Comparison of ENCODE assay signal across 23 cellular contexts in the genomic region with DNA sequence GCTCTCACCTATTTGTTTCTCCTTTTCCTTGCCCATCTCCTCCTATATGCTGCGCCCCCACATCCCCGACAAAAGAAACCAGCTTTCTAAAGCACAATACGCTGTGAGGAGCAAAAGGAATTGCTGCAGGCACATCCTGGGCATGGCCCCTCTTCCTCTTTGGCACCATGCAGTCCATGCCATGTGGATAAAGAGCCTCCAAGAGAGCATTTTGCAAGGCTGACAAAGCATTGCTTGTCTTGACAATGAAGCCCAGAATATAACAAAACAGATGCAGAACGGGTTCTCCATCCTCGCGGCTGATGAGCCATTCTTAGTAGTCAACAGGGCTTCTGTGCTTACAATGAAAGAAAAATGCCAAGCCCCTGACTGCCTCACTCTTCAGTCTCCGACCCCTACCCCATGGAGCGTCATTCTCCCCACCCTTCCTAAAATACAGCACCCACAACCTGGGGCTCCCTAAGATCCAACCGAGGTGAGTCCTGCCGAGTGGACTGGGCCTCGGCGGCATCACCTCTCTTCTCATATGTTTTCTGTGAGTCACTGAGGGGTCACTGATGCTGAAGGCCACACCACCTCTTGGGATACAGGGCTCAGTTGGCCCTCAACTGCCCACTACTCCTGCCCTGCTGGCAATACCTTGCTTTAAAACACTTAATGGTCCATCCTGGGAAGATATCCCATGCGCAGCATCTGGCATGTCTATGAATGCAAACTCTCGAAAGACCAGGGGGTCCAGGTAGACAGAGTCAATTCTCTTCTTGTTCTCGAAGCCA. TPM values are rescaled to one million over a fixed set of nuclear protein-coding genes. Genes with fewer than 3 reads are reported as not detected.
A peak's percentile ranks its signal among the peaks of the same experiment; 100 is the strongest.
DNase-seq lines count a peak whose midpoint lies in the region; TF ChIP-seq lines count a peak whose summit lies in the region.
"Had no signal": no experiment of that assay in that cellular context is flagged by ENCODE, and none has a peak within 500 bp of the region (broad histone marks: within the 10 kb centered on the region; RNA-seq: fewer than 3 reads in every experiment).

No MANE protein-coding gene starts in this region.

- peaks cover 0 to 13% of the 10 kb centered on the region in 2 donors for H3K36me3 ChIP-seq in ascending aorta

- peak overlapping the region in 3 of 5 experiments; percentile 37 to 73 (median 51) for H3K27ac Mint-ChIP-seq in brain
- H3K27ac Mint-ChIP-seq: B cell; CD8-positive, alpha-beta T cell had no signal

- H3K9me3 Mint-ChIP-seq in brain = no peaks in the 10 kb centered on the region
- H3K9me3 Mint-ChIP-seq: CD8-positive, alpha-beta T cell had no signal

- peaks cover 47% of the 10 kb centered on the region for H3K4me1 Mint-ChIP-seq in brain

- H3K27me3 ChIP-seq in ascending aorta = no peaks in the 10 kb centered on the region

- H3K4me1 ChIP-seq in ascending aorta = no peaks in the 10 kb centered on the region

- intact Hi-C loops in ascending aorta (cut with DNase I) = no loop called here

- peak; percentile 17 for DNase-seq in ecto neural progenitor cell (ENCODE audit: low spot score)
- DNase-seq in medulla oblongata (ENCODE audit: extremely low spot score) = peak; percentile 86
- peak; percentile 89 for DNase-seq in pons (ENCODE audit: low spot score)
- DNase-seq in D341Med (ENCODE audit: low spot score) = no peak
- no peak for DNase-seq in ascending aorta (ENCODE audit: low spot score in 2 of 2)
- DNase-seq in NCI-H1105 treated with DMSO at 0.1 percent for 48 hours (lab: John Stamatoyannopoulos, UW) = no peak
- DNase-seq: DMS79 treated with DMSO at 0.1 percent for 48 hours; GF-D8; GM23248; H9; Kasumi-1; NCI-H2029 treated with DMSO at 0.1 percent for 48 hours; NCI-H446 treated with DMSO at 0.1 percent for 48 hours; NCI-H526; NCI-H82; NK-92 treated with Interleukin-12 subunit alpha and Interleukin-12 subunit beta, amount 100 ng/mL, for 24 hours; PC-3; SK-N-SH had no signal

- no peak for TF ChIP-seq CTCF in brain (conservative IDR thresholded peaks at IDR 0.05)
- no peak for TF ChIP-seq CTCF in ascending aorta (IDR thresholded peaks at IDR 0.05)

- H3K27ac ChIP-seq in ascending aorta = no peak overlapping the region
- H3K27ac ChIP-seq: C4-2B, GM23248 had no signal

- H3K4me3 ChIP-seq in ascending aorta = no peak overlapping the region
- H3K4me3 ChIP-seq: GM23248, K562 had no signal

- H3K9me3 ChIP-seq in ascending aorta = no peaks in the 10 kb centered on the region
- H3K9me3 ChIP-seq: SK-N-SH had no signal

- H3K36me3 Mint-ChIP-seq in brain = peaks cover 49% of the 10 kb centered on the region
- H3K36me3 Mint-ChIP-seq: CD8-positive, alpha-beta T cell had no signal

- peaks cover 4% of the 10 kb centered on the region for H3K27me3 Mint-ChIP-seq in brain
- H3K27me3 Mint-ChIP-seq: B cell had no signal

- no peak overlapping the region for H3K4me3 Mint-ChIP-seq in brain
- H3K4me3 Mint-ChIP-seq: B cell; CD8-positive, alpha-beta T cell; H9 had no signal

RNA-seq across cellular contexts. Expression of a gene that starts 47.5 kb away (rescaled TPM):
- 5.5 TPM for polyA plus RNA-seq in brain (ENCODE audit: insufficient read depth, low read depth, low replicate concordance)
- total RNA-seq in ascending aorta = 14.9 TPM
- total RNA-seq: CD8-positive, alpha-beta T cell had no signal

Comparison
In these comparisons a context has a peak if more than half of its experiments do, and no peak if none do; other contexts are left out.
1. DNase-seq: peak in ecto neural progenitor cell (single experiment), medulla oblongata (single experiment) and pons (single experiment); none in D341Med (single experiment), ascending aorta (0 of 2) and NCI-H1105 treated with DMSO at 0.1 percent for 48 hours (single experiment).